In the genomic region with DNA sequence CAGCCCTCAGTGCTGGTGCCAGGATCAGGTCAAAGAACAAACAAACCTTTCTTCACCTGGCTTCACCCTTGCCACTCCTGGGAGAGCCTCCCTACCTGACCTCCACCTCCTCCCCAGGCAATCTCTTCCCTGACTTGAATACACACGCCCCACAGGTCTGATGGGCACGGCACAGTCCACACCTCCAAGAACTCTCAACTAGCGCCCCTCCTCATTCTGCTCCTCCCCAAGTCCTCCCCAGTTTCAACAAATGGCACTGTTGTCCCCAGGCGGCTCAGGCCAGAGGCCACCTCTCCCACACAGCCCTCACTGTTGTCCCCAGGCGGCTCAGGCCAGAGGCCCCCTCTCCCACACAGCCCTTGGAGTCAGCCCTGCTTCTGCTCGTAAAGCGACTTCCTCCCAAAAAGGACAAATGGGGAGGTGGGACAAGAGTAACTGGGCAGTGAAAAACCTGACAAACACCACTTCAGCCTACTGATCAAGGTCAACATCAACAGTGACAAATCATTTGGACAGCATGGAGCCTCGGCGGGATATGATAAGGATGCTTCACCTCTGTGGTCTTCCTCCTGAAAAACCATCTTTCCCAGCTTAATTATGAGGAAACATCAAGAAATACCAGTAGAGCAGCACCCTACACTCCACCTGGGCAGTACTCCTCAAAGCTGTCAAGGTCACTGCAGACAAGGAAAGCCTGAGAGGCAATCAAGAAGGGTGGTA, we compare ENCODE assay signal across 1 cellular context.
TF ChIP-seq lines count a peak whose summit lies in the region.

No MANE protein-coding gene starts in this region.

TF ChIP-seq in HCT116, 20 proteins besides CTCF, POLR2A, EP300 and RAD21 (continued from another document):
- TF ChIP-seq, protein P1, sequence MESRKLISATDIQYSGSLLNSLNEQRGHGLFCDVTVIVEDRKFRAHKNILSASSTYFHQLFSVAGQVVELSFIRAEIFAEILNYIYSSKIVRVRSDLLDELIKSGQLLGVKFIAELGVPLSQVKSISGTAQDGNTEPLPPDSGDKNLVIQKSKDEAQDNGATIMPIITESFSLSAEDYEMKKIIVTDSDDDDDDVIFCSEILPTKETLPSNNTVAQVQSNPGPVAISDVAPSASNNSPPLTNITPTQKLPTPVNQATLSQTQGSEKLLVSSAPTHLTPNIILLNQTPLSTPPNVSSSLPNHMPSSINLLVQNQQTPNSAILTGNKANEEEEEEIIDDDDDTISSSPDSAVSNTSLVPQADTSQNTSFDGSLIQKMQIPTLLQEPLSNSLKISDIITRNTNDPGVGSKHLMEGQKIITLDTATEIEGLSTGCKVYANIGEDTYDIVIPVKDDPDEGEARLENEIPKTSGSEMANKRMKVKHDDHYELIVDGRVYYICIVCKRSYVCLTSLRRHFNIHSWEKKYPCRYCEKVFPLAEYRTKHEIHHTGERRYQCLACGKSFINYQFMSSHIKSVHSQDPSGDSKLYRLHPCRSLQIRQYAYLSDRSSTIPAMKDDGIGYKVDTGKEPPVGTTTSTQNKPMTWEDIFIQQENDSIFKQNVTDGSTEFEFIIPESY (IDR thresholded peaks at IDR 0.05; ENCODE audit: extremely low read depth, insufficient replicate concordance, low read length) = no peak
- TF ChIP-seq SP1 (IDR thresholded peaks at IDR 0.05; ENCODE audit: low read depth) (no peak), EZH2phosphoT487 (IDR thresholded peaks at IDR 0.05; ENCODE audit: borderline replicate concordance) (no peak), EZH2 (IDR thresholded peaks at IDR 0.05) (no peak), JUND (IDR thresholded peaks at IDR 0.05) (no peak), ZNF274 (IDR thresholded peaks at IDR 0.05; ENCODE audit: low read depth, low read length) (no peak)
- TF ChIP-seq, protein P2, sequence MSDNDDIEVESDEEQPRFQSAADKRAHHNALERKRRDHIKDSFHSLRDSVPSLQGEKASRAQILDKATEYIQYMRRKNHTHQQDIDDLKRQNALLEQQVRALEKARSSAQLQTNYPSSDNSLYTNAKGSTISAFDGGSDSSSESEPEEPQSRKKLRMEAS (IDR thresholded peaks at IDR 0.05) = no peak
- TF ChIP-seq, protein P3, sequence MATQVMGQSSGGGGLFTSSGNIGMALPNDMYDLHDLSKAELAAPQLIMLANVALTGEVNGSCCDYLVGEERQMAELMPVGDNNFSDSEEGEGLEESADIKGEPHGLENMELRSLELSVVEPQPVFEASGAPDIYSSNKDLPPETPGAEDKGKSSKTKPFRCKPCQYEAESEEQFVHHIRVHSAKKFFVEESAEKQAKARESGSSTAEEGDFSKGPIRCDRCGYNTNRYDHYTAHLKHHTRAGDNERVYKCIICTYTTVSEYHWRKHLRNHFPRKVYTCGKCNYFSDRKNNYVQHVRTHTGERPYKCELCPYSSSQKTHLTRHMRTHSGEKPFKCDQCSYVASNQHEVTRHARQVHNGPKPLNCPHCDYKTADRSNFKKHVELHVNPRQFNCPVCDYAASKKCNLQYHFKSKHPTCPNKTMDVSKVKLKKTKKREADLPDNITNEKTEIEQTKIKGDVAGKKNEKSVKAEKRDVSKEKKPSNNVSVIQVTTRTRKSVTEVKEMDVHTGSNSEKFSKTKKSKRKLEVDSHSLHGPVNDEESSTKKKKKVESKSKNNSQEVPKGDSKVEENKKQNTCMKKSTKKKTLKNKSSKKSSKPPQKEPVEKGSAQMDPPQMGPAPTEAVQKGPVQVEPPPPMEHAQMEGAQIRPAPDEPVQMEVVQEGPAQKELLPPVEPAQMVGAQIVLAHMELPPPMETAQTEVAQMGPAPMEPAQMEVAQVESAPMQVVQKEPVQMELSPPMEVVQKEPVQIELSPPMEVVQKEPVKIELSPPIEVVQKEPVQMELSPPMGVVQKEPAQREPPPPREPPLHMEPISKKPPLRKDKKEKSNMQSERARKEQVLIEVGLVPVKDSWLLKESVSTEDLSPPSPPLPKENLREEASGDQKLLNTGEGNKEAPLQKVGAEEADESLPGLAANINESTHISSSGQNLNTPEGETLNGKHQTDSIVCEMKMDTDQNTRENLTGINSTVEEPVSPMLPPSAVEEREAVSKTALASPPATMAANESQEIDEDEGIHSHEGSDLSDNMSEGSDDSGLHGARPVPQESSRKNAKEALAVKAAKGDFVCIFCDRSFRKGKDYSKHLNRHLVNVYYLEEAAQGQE (IDR thresholded peaks at IDR 0.05; ENCODE audit: low read depth) = no peak
TF ChIP-seq in HCT116: peak in this region for 0.
